Comparison of ENCODE assay signal across 1 cellular context in genomic region chr6:166333172-166333995, GRCh38.
TF ChIP-seq lines count a peak whose summit lies in the region.

No MANE protein-coding gene starts in this region.

TF ChIP-seq in GM12878, 131 proteins besides CTCF, POLR2A, EP300 and RAD21 (continued from another document and continues in another):
- TF ChIP-seq SKIL (IDR thresholded peaks at IDR 0.05; ENCODE audit: low read depth, poor library complexity, severe bottlenecking), result no peak
- TF ChIP-seq ZBTB40 (IDR thresholded peaks at IDR 0.05; ENCODE audit: borderline replicate concordance), result no peak
- no peak for TF ChIP-seq NR2C1 (IDR thresholded peaks at IDR 0.05)
- TF ChIP-seq CUX1 (IDR thresholded peaks at IDR 0.05; ENCODE audit: insufficient replicate concordance, low read depth, low read length), result peak; percentile 36
- TF ChIP-seq WRNIP1 (IDR thresholded peaks at IDR 0.05; ENCODE audit: borderline replicate concordance, low read depth, low read length), result no peak
- no peak for TF ChIP-seq ZNF384 (IDR thresholded peaks at IDR 0.05; ENCODE audit: borderline replicate concordance, low read depth, low read length)
- TF ChIP-seq CEBPB (IDR thresholded peaks at IDR 0.05; ENCODE audit: borderline replicate concordance in 1 of 2, low read depth in 2 of 2, low read length in 2 of 2), result no peak
- TF ChIP-seq PBX3 (IDR thresholded peaks at IDR 0.05; ENCODE audit: insufficient replicate concordance, low read depth, low read length), result no peak
- TF ChIP-seq SUPT20H (IDR thresholded peaks at IDR 0.05; ENCODE audit: borderline replicate concordance, control insufficient read depth, low read depth, low read length), result no peak
- no peak for TF ChIP-seq TBL1XR1 (IDR thresholded peaks at IDR 0.05; ENCODE audit: low read depth, low read length)
- TF ChIP-seq RB1 (IDR thresholded peaks at IDR 0.05; ENCODE audit: borderline replicate concordance), result no peak
- TF ChIP-seq YY1 (IDR thresholded peaks at IDR 0.05; ENCODE audit: low read depth, low read length), result peak; percentile 83
- peak; percentile 92 for TF ChIP-seq BCL3 (IDR thresholded peaks at IDR 0.05; ENCODE audit: borderline replicate concordance, insufficient read depth, low read depth, low read length, poor library complexity, severe bottlenecking)
- no peak for TF ChIP-seq RAD51 (IDR thresholded peaks at IDR 0.05)
- no peak for TF ChIP-seq MYB (IDR thresholded peaks at IDR 0.05; ENCODE audit: borderline replicate concordance, low read depth, low read length)
- no peak for TF ChIP-seq TAF1 (IDR thresholded peaks at IDR 0.05; ENCODE audit: borderline replicate concordance, low read depth, low read length)
- no peak for TF ChIP-seq RBBP5 (conservative IDR thresholded peaks at IDR 0.05)
- TF ChIP-seq LARP7 (IDR thresholded peaks at IDR 0.05), result no peak
- TF ChIP-seq SPI1 (IDR thresholded peaks at IDR 0.05; ENCODE audit: borderline replicate concordance, insufficient read depth, low read depth, low read length), result peak; percentile 64; the same call in 1 of the 2 replicates
- TF ChIP-seq ESRRA (IDR thresholded peaks at IDR 0.05; ENCODE audit: low read length), result no peak
- no peak for TF ChIP-seq E2F8 (IDR thresholded peaks at IDR 0.05; ENCODE audit: low read depth, partially characterized antibody)
- 0 out of 2 replicates have a peak, but pooled peaks have one; percentile 58 for TF ChIP-seq PML (IDR thresholded peaks at IDR 0.05; ENCODE audit: low read length)
- TF ChIP-seq CHD4 (IDR thresholded peaks at IDR 0.05), result no peak
- TF ChIP-seq KDM1A (IDR thresholded peaks at IDR 0.05; ENCODE audit: borderline replicate concordance), result no peak
- TF ChIP-seq BMI1 (IDR thresholded peaks at IDR 0.05; ENCODE audit: borderline replicate concordance), result no peak; the same call in 1 of the 2 replicates
- no peak for TF ChIP-seq YBX1 (IDR thresholded peaks at IDR 0.05)
- TF ChIP-seq NFYA (IDR thresholded peaks at IDR 0.05; ENCODE audit: borderline replicate concordance, low read depth, low read length), result no peak
- TF ChIP-seq NRF1 (conservative IDR thresholded peaks at IDR 0.05; ENCODE audit: low read depth, low read length), result no peak
- TF ChIP-seq MAX (IDR thresholded peaks at IDR 0.05; ENCODE audit: low read depth, low read length), result no peak
- 0 out of 2 replicates have a peak, but pooled peaks have one; percentile 59 for TF ChIP-seq TARDBP (IDR thresholded peaks at IDR 0.05; ENCODE audit: borderline replicate concordance)
- TF ChIP-seq RELA (IDR thresholded peaks at IDR 0.05; ENCODE audit: borderline replicate concordance, partially characterized antibody), result no peak
- no peak for TF ChIP-seq PKNOX1 (IDR thresholded peaks at IDR 0.05)
- TF ChIP-seq PAX8 (IDR thresholded peaks at IDR 0.05), result no peak
- no peak for TF ChIP-seq CHD2 (IDR thresholded peaks at IDR 0.05; ENCODE audit: borderline replicate concordance, low read depth, low read length)
- TF ChIP-seq FOXM1 (IDR thresholded peaks at IDR 0.05; ENCODE audit: low read depth, low read length), result peak; percentile 70; the same call in 1 of the 2 replicates
- peak; percentile 49; the same call in 1 of the 2 replicates for TF ChIP-seq JUNB (IDR thresholded peaks at IDR 0.05)
- no peak for TF ChIP-seq NKRF (conservative IDR thresholded peaks at IDR 0.05)
- TF ChIP-seq CHD1 (IDR thresholded peaks at IDR 0.05; ENCODE audit: low read depth, low read length), result no peak
- TF ChIP-seq HCFC1 (IDR thresholded peaks at IDR 0.05; ENCODE audit: low read length), result no peak
- peak; percentile 16; the same call in 1 of the 2 replicates for TF ChIP-seq EED (IDR thresholded peaks at IDR 0.05; ENCODE audit: low read depth)
- no peak for TF ChIP-seq ATF3 (IDR thresholded peaks at IDR 0.05; ENCODE audit: borderline replicate concordance, extremely low read depth, low read depth, low read length)
